ENCODE assay signal across 1 cellular context in genomic region chr14:61403411-61403810, GRCh38.
TF ChIP-seq lines count a peak whose summit lies in the region.

No MANE protein-coding gene starts in this region.

TF ChIP-seq in GM12878, 131 proteins besides CTCF, POLR2A, EP300 and RAD21 (continued from another document):
- TF ChIP-seq REST (IDR thresholded peaks at IDR 0.05; ENCODE audit: low read depth, low read length) (no peak), PRDM15 (CRISPR knock-in tag; IDR thresholded peaks at IDR 0.05) (no peak), ZNF687 (IDR thresholded peaks at IDR 0.05) (peak; percentile 43; the same call in 1 of the 2 replicates), MXI1 (IDR thresholded peaks at IDR 0.05; ENCODE audit: low read depth, low read length) (0 out of 2 replicates have a peak, but pooled peaks have one; percentile 34), ESRRA (IDR thresholded peaks at IDR 0.05; ENCODE audit: low read length) (no peak), YY1 (IDR thresholded peaks at IDR 0.05; ENCODE audit: low read depth, low read length) (no peak), KDM1A (IDR thresholded peaks at IDR 0.05; ENCODE audit: borderline replicate concordance) (no peak), IRF4 (IDR thresholded peaks at IDR 0.05; ENCODE audit: low read depth, low read length) (no peak), CHD2 (IDR thresholded peaks at IDR 0.05; ENCODE audit: borderline replicate concordance, low read depth, low read length) (peak; percentile 24; the same call in 1 of the 2 replicates), PKNOX1 (IDR thresholded peaks at IDR 0.05) (no peak), E2F4 (IDR thresholded peaks at IDR 0.05; ENCODE audit: low read depth, low read length) (no peak), PAX8 (IDR thresholded peaks at IDR 0.05) (no peak), JUNB (IDR thresholded peaks at IDR 0.05) (no peak), CEBPZ (IDR thresholded peaks at IDR 0.05; ENCODE audit: low read depth, low read length) (no peak), ZBED1 (IDR thresholded peaks at IDR 0.05; ENCODE audit: borderline replicate concordance) (0 out of 2 replicates have a peak, but pooled peaks have one; percentile 34), HDAC6 (IDR thresholded peaks at IDR 0.05; ENCODE audit: unreplicated experiment) (no peak), RELB (IDR thresholded peaks at IDR 0.05; ENCODE audit: low read depth) (peak; percentile 16; the same call in 1 of the 2 replicates), BHLHE40 (IDR thresholded peaks at IDR 0.05; ENCODE audit: borderline replicate concordance in 1 of 2, low read depth in 2 of 2, low read length in 1 of 2) (0 out of 4 replicates have a peak, but pooled peaks of 1 of the 2 experiments have one; percentile 20), NKRF (conservative IDR thresholded peaks at IDR 0.05) (no peak), ATF7 (IDR thresholded peaks at IDR 0.05; ENCODE audit: low read depth) (peak; percentile 12; the same call in 1 of the 2 replicates), TAF1 (IDR thresholded peaks at IDR 0.05; ENCODE audit: borderline replicate concordance, low read depth, low read length) (peak; percentile 35; the same call in 1 of the 2 replicates)
